22 cellular contexts compared by ENCODE assay signal in genomic region chr9:29806941-29807625, GRCh38.
DNase-seq lines count a peak whose midpoint lies in the region; ATAC-seq and TF ChIP-seq lines count a peak whose summit lies in the region.
"Had no signal": no experiment of that assay in that cellular context is flagged by ENCODE, and none has a peak within 500 bp of the region (broad histone marks: within the 10 kb centered on the region; RNA-seq: fewer than 3 reads in every experiment).

No MANE protein-coding gene starts in this region.

- CTCF ChIA-PET in SK-N-SH (lab: Yijun Ruan, JAX) = interaction anchor here (0.6 kb wide), 2 partner anchors 119 to 590 kb away, joined by 3 read pairs; no protein-coding TSS in a partner anchor
- CTCF ChIA-PET in activated CD4-positive, alpha-beta T cell treated with anti-CD3 and anti-CD28 coated beads for 36 hours (lab: Charles Lee) = no interaction called here

- intact Hi-C loops in activated CD4-positive, alpha-beta T cell treated with anti-CD3 and anti-CD28 coated beads for 36 hours (cut with DNase I, micrococcal nuclease) = no loop called here

- no peaks in the 10 kb centered on the region for H3K79me2 ChIP-seq in SK-N-SH (ENCODE audit: insufficient read depth)
- H3K79me2 ChIP-seq in smooth muscle cell (ENCODE audit: low read depth) = no peaks in the 10 kb centered on the region
- H3K79me2 ChIP-seq: hepatocyte had no signal

- H3K9me3 ChIP-seq in SK-N-SH = no peaks in the 10 kb centered on the region
- no peaks in the 10 kb centered on the region for H3K9me3 ChIP-seq in smooth muscle cell (replicated peaks; ENCODE audit: low read depth)
- H3K9me3 ChIP-seq: BE2C had no signal

- no peaks in the 10 kb centered on the region for H3K27me3 Mint-ChIP-seq in activated CD4-positive, alpha-beta T cell treated with anti-CD3 and anti-CD28 coated beads for 36 hours
- H3K27me3 Mint-ChIP-seq: activated CD4-positive, alpha-beta memory T cell treated with anti-CD3 and anti-CD28 coated beads, Interleukin-2, amount 10 ng/mL, durations not matched to agents 7 days and 5 days; activated naive CD4-positive, alpha-beta T cell treated with anti-CD3 and anti-CD28 coated beads, Interleukin-2, amount 10 ng/mL, durations not matched to agents 7 days and 5 days; activated T-cell treated with anti-CD3 and anti-CD28 coated beads, Interleukin-2, amount 50 U/mL, for 24 hours; memory B cell; naive thymus-derived CD8-positive, alpha-beta T cell had no signal

- TF ChIP-seq CTCF in SK-N-SH (IDR thresholded peaks at IDR 0.05) (no peak), foreskin keratinocyte (conservative IDR thresholded peaks at IDR 0.05) (no peak), smooth muscle cell (IDR thresholded peaks at IDR 0.05; ENCODE audit: borderline replicate concordance, insufficient read depth, poor library complexity, severe bottlenecking) (no peak)

- H3K27ac Mint-ChIP-seq in activated CD4-positive, alpha-beta T cell treated with anti-CD3 and anti-CD28 coated beads for 36 hours = no peak overlapping the region
- H3K27ac Mint-ChIP-seq: activated CD4-positive, alpha-beta memory T cell treated with anti-CD3 and anti-CD28 coated beads, Interleukin-2, amount 10 ng/mL, durations not matched to agents 7 days and 5 days; activated naive CD4-positive, alpha-beta T cell treated with anti-CD3 and anti-CD28 coated beads, Interleukin-2, amount 10 ng/mL, durations not matched to agents 7 days and 5 days; activated T-cell treated with anti-CD3 and anti-CD28 coated beads, Interleukin-2, amount 50 U/mL, for 24 hours; memory B cell; naive thymus-derived CD8-positive, alpha-beta T cell had no signal

- H3K4me1 Mint-ChIP-seq in activated CD4-positive, alpha-beta T cell treated with anti-CD3 and anti-CD28 coated beads for 36 hours = no peaks in the 10 kb centered on the region
- H3K4me1 Mint-ChIP-seq: activated CD4-positive, alpha-beta memory T cell treated with anti-CD3 and anti-CD28 coated beads, Interleukin-2, amount 10 ng/mL, durations not matched to agents 7 days and 5 days; activated naive CD4-positive, alpha-beta T cell treated with anti-CD3 and anti-CD28 coated beads, Interleukin-2, amount 10 ng/mL, durations not matched to agents 7 days and 5 days; memory B cell; naive thymus-derived CD8-positive, alpha-beta T cell had no signal

- no peak overlapping the region for H3K4me3 Mint-ChIP-seq in activated CD4-positive, alpha-beta T cell treated with anti-CD3 and anti-CD28 coated beads for 36 hours
- H3K4me3 Mint-ChIP-seq: activated CD4-positive, alpha-beta memory T cell treated with anti-CD3 and anti-CD28 coated beads, Interleukin-2, amount 10 ng/mL, durations not matched to agents 7 days and 5 days; activated naive CD4-positive, alpha-beta T cell treated with anti-CD3 and anti-CD28 coated beads, Interleukin-2, amount 10 ng/mL, durations not matched to agents 7 days and 5 days; activated T-cell treated with anti-CD3 and anti-CD28 coated beads, Interleukin-2, amount 50 U/mL, for 24 hours; memory B cell; naive thymus-derived CD8-positive, alpha-beta T cell had no signal

- H3K9ac ChIP-seq in SK-N-SH (no peak overlapping the region), smooth muscle cell (ENCODE audit: low read depth) (no peak overlapping the region)

- H3K36me3 ChIP-seq in SK-N-SH (replicated peaks in 1 of 2; ENCODE audit: control insufficient read depth in 1 of 2, insufficient read depth in 2 of 2, low read length in 1 of 2) = no peaks in the 10 kb centered on the region
- H3K36me3 ChIP-seq in smooth muscle cell (ENCODE audit: low read depth) = no peaks in the 10 kb centered on the region
- H3K36me3 ChIP-seq: BE2C, stomach had no signal

- TF ChIP-seq EP300 in SK-N-SH (IDR thresholded peaks at IDR 0.05; ENCODE audit: borderline replicate concordance in 1 of 2, low read depth in 1 of 2, low read length in 1 of 2) = peak in 1 of 2 experiments; percentile 47; a peak in 1 of 4 replicates

- H3F3A ChIP-seq in SK-N-SH (replicated peaks; ENCODE audit: insufficient read depth) (no peaks in the 10 kb centered on the region), smooth muscle cell (ENCODE audit: low read depth) (no peaks in the 10 kb centered on the region)

- H3K4me1 ChIP-seq in SK-N-SH (ENCODE audit: control insufficient read depth in 1 of 2, insufficient read depth in 2 of 2, low read depth in 1 of 2, low read length in 1 of 2) (no peaks in the 10 kb centered on the region), foreskin keratinocyte (peaks cover 18% of the 10 kb centered on the region), smooth muscle cell (ENCODE audit: low read depth) (peaks cover 8% of the 10 kb centered on the region)
- H3K4me1 ChIP-seq: BE2C, stomach had no signal

- 21% methylated on average over 3 of the region's 3 CpGs for WGBS in SK-N-SH (ENCODE audit: low lambda C conversion rate)
- WGBS in smooth muscle cell (ENCODE audit: low lambda C conversion rate) = 36% methylated on average over 3 of the region's 3 CpGs

- no peaks in the 10 kb centered on the region for H3K36me3 Mint-ChIP-seq in activated CD4-positive, alpha-beta T cell treated with anti-CD3 and anti-CD28 coated beads for 36 hours (ENCODE audit: low read depth)
- H3K36me3 Mint-ChIP-seq: activated naive CD4-positive, alpha-beta T cell treated with anti-CD3 and anti-CD28 coated beads, Interleukin-2, amount 10 ng/mL, durations not matched to agents 7 days and 5 days; memory B cell; naive thymus-derived CD8-positive, alpha-beta T cell had no signal

- no peak overlapping the region; the same call in 1 of the 2 replicates for H2AFZ ChIP-seq in SK-N-SH (ENCODE audit: low read depth)
- peak overlapping the region; percentile 40 for H2AFZ ChIP-seq in smooth muscle cell (ENCODE audit: low read depth)
- H2AFZ ChIP-seq: hepatocyte had no signal

- POLR2A ChIA-PET in SK-N-SH (lab: Yijun Ruan, JAX) = no interaction called here
- POLR2A ChIA-PET in activated CD4-positive, alpha-beta T cell treated with anti-CD3 and anti-CD28 coated beads for 36 hours (lab: Charles Lee) = no interaction called here

- TF ChIP-seq RAD21 in SK-N-SH (IDR thresholded peaks at IDR 0.05; ENCODE audit: low read length) = no peak

- H3K27me3 ChIP-seq in SK-N-SH (ENCODE audit: insufficient read depth) = no peaks in the 10 kb centered on the region
- no peaks in the 10 kb centered on the region for H3K27me3 ChIP-seq in foreskin keratinocyte
- no peaks in the 10 kb centered on the region for H3K27me3 ChIP-seq in smooth muscle cell (ENCODE audit: low read depth)
- H3K27me3 ChIP-seq: BE2C, hepatocyte, stomach had no signal

- no peaks in the 10 kb centered on the region for H3K9me2 ChIP-seq in SK-N-SH

- no peaks in the 10 kb centered on the region for H4K20me1 ChIP-seq in SK-N-SH (ENCODE audit: insufficient read depth)
- H4K20me1 ChIP-seq in smooth muscle cell (ENCODE audit: low read depth) = no peaks in the 10 kb centered on the region

- H3K27ac ChIP-seq in SK-N-SH (ENCODE audit: low read depth in 2 of 2, low read length in 1 of 2) = no peak overlapping the region; a peak in 1 of 4 replicates
- no peak overlapping the region for H3K27ac ChIP-seq in foreskin keratinocyte
- peak overlapping the region; percentile 77 for H3K27ac ChIP-seq in smooth muscle cell (ENCODE audit: low read depth)
- H3K27ac ChIP-seq: hepatocyte, skin epidermis, stomach had no signal

- H3K4me2 ChIP-seq in SK-N-SH (no peak overlapping the region), smooth muscle cell (peak overlapping the region; percentile 44)
- H3K4me2 ChIP-seq: hepatocyte had no signal

- H3K4me3 ChIP-seq in SK-N-SH (ENCODE audit: low read depth in 2 of 2, low read length in 1 of 2) (no peak overlapping the region), smooth muscle cell (no peak overlapping the region)
- H3K4me3 ChIP-seq: hepatocyte, skin epidermis, stomach had no signal

- peaks cover 6% of the 10 kb centered on the region for H3K9me3 Mint-ChIP-seq in activated CD4-positive, alpha-beta T cell treated with anti-CD3 and anti-CD28 coated beads for 36 hours (ENCODE audit: low read depth)

- DNase-seq in SK-N-SH = no peak
- DNase-seq in foreskin keratinocyte = peak; percentile 83 to 93
- no peak for DNase-seq in smooth muscle cell (lab: John Stamatoyannopoulos, UW; ENCODE audit: unreplicated experiment)
- DNase-seq in NCI-H146 treated with DMSO at 0.1 percent for 48 hours (lab: John Stamatoyannopoulos, UW; ENCODE audit: unreplicated experiment) = no peak
- DNase-seq in activated CD4-positive, alpha-beta T cell treated with anti-CD3 and anti-CD28 coated beads for 36 hours = no peak
- DNase-seq: activated CD4-positive, alpha-beta memory T cell treated with anti-CD3 and anti-CD28 coated beads, Interleukin-2, amount 10 ng/mL, durations not matched to agents 7 days and 5 days; activated naive CD4-positive, alpha-beta T cell treated with anti-CD3 and anti-CD28 coated beads, Interleukin-2, amount 10 ng/mL, durations not matched to agents 7 days and 5 days; activated T-cell treated with anti-CD3 and anti-CD28 coated beads, Interleukin-2, amount 50 U/mL, for 24 hours; BE2C; islet precursor cell; naive thymus-derived CD8-positive, alpha-beta T cell; NCI-H2171; NCI-H526 treated with DMSO at 0.1 percent for 48 hours; stimulated activated CD4-positive, alpha-beta T cell treated with anti-CD3 and anti-CD28 coated beads, Interleukin-4, amount 100 ng/mL, for 1 hour; stomach; T-helper 2 cell; trophoblast cell had no signal

- ATAC-seq in HG03439 (IDR thresholded peaks at IDR 0.05; ENCODE audit: unreplicated experiment) (peak; percentile 66), foreskin keratinocyte (peak; percentile 100), HG02759 (IDR thresholded peaks at IDR 0.05; ENCODE audit: unreplicated experiment) (no peak)
- no peak for ATAC-seq in activated CD4-positive, alpha-beta T cell treated with anti-CD3 and anti-CD28 coated beads for 36 hours
- ATAC-seq: naive thymus-derived CD8-positive, alpha-beta T cell had no signal

TF ChIP-seq in SK-N-SH, 30 proteins besides CTCF, POLR2A, EP300 and RAD21 (continues in another document):
- peak; percentile 45 for TF ChIP-seq JUND (IDR thresholded peaks at IDR 0.05)
- no peak for TF ChIP-seq MEF2A (IDR thresholded peaks at IDR 0.05; ENCODE audit: borderline replicate concordance, low read depth)
- no peak for TF ChIP-seq YY1 (IDR thresholded peaks at IDR 0.05; ENCODE audit: low read depth)
- TF ChIP-seq, protein P1, sequence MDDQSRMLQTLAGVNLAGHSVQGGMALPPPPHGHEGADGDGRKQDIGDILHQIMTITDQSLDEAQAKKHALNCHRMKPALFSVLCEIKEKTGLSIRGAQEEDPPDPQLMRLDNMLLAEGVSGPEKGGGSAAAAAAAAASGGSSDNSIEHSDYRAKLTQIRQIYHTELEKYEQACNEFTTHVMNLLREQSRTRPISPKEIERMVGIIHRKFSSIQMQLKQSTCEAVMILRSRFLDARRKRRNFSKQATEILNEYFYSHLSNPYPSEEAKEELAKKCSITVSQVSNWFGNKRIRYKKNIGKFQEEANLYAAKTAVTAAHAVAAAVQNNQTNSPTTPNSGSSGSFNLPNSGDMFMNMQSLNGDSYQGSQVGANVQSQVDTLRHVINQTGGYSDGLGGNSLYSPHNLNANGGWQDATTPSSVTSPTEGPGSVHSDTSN (IDR thresholded peaks at IDR 0.05) = peak; percentile 77

Comparison
In these comparisons a context has a peak if more than half of its experiments do, and no peak if none do; other contexts are left out.
1. ATAC-seq: peak in HG03439 (single experiment) and foreskin keratinocyte (single experiment); none in HG02759 (single experiment) and activated CD4-positive, alpha-beta T cell treated with anti-CD3 and anti-CD28 coated beads for 36 hours (single experiment).
2. DNase-seq: peak in foreskin keratinocyte (2 of 2); none in SK-N-SH (single experiment), smooth muscle cell (single experiment), NCI-H146 treated with DMSO at 0.1 percent for 48 hours (single experiment) and activated CD4-positive, alpha-beta T cell treated with anti-CD3 and anti-CD28 coated beads for 36 hours (single experiment).